In genomic region chr19:1863638-1864479, GRCh38 we compare ENCODE assay signal across 8 cellular contexts. TPM values are rescaled to one million over a fixed set of nuclear protein-coding genes. Genes with fewer than 3 reads are reported as not detected.
A peak's percentile ranks its signal among the peaks of the same experiment; 100 is the strongest.
DNase-seq lines count a peak whose midpoint lies in the region; ATAC-seq and TF ChIP-seq lines count a peak whose summit lies in the region.

No MANE protein-coding gene starts in this region.

- DNase-seq in AG10803 (ENCODE audit: low read depth), result peak; percentile 93
- peak; percentile 99 to 100 for DNase-seq in NCI-H446 (lab: John Stamatoyannopoulos, UW)
- peak; percentile 92 to 97 for DNase-seq in activated CD4-positive, alpha-beta T cell treated with anti-CD3 and anti-CD28 coated beads for 4 hours
- DNase-seq in choroid plexus epithelial cell (ENCODE audit: low read depth), result peak; percentile 95
- DNase-seq in left lobe of liver (ENCODE audit: low spot score), result peak; percentile 95
- peak; percentile 93 for DNase-seq in stimulated activated CD4-positive, alpha-beta T cell treated with anti-CD3 and anti-CD28 coated beads, Interleukin-1b, Interleukin-23, amount 100 ng/mL, for 48 hours

- H3K4me3 ChIP-seq in AG10803 (ENCODE audit: low read length) (peak overlapping the region; percentile 75), choroid plexus epithelial cell (ENCODE audit: low read depth, low read length) (peak overlapping the region; percentile 86)

- TF ChIP-seq CTCF in AG10803 (conservative IDR thresholded peaks at IDR 0.05; ENCODE audit: low read length), result no peak
- TF ChIP-seq CTCF in choroid plexus epithelial cell (conservative IDR thresholded peaks at IDR 0.05; ENCODE audit: low read depth, low read length), result no peak

- peak; percentile 54 for ATAC-seq in GM19035 (IDR thresholded peaks at IDR 0.05; ENCODE audit: unreplicated experiment)
- ATAC-seq in HG03280 (IDR thresholded peaks at IDR 0.05; ENCODE audit: unreplicated experiment), result peak; percentile 58
- peak; percentile 75 for ATAC-seq in left lobe of liver

RNA-seq across cellular contexts. Expression of gene KLF16, which starts 0.5 kb away (rescaled TPM):
- 11.9 TPM for total RNA-seq in left lobe of liver

RNA-seq across cellular contexts. Expression of gene REXO1, which starts 15.6 kb away (rescaled TPM):
- 19.3 TPM for total RNA-seq in left lobe of liver

RNA-seq across cellular contexts. Expression of gene ABHD17A, which starts 21.4 kb away (rescaled TPM):
- 29.4 TPM for total RNA-seq in left lobe of liver

RNA-seq across cellular contexts. Expression of gene ADAT3, which starts 41.3 kb away (rescaled TPM):
- 4.5 TPM for total RNA-seq in left lobe of liver

RNA-seq across cellular contexts. Expression of gene SCAMP4, which starts 41.3 kb away (rescaled TPM):
- 23.9 TPM for total RNA-seq in left lobe of liver

Comparison
In these comparisons a context has a peak if more than half of its experiments do, and no peak if none do; other contexts are left out.
1. Peak in every context shown above with its lines: DNase-seq, ATAC-seq and H3K4me3 ChIP-seq.